Comparison of ENCODE assay signal across 20 cellular contexts in genomic region chr11:35248558-35249323, GRCh38.
DNase-seq lines count a peak whose midpoint lies in the region; ATAC-seq and TF ChIP-seq lines count a peak whose summit lies in the region.
"Had no signal": no experiment of that assay in that cellular context is flagged by ENCODE, and none has a peak within 500 bp of the region (broad histone marks: within the 10 kb centered on the region; RNA-seq: fewer than 3 reads in every experiment).

No MANE protein-coding gene starts in this region.

- H3K27ac Mint-ChIP-seq in natural killer cell (peak overlapping the region; percentile 81 to 93), immature natural killer cell (peak overlapping the region; percentile 71 to 97 (median 91))
- no peak overlapping the region for H3K27ac Mint-ChIP-seq in natural killer cell treated with Interleukin-12 subunit alpha and Interleukin-12 subunit beta and Interleukin-15 and Interleukin-18, amount 100 ng/mL, for 72 hours

- 41 to 48% methylated on average over 4 of the region's 4 CpGs for WGBS in aorta, 2 donors

- H3K27me3 ChIP-seq in adipocyte (replicated peaks; ENCODE audit: control insufficient read depth, insufficient read depth, low read length) (no peaks in the 10 kb centered on the region), aorta (ENCODE audit: control insufficient read depth in 1 of 2, insufficient read depth in 2 of 2, low read length in 1 of 2) (no peaks in the 10 kb centered on the region)
- H3K27me3 ChIP-seq: BLaER1, MG63 had no signal

- H3K27ac ChIP-seq in aorta (ENCODE audit: low read depth in 1 of 2, low read length in 2 of 2) = no peak overlapping the region
- H3K27ac ChIP-seq: BLaER1 had no signal

- peaks cover 39% of the 10 kb centered on the region for H3K4me1 ChIP-seq in adipocyte (ENCODE audit: control insufficient read depth, insufficient read depth, low read length)
- no peaks in the 10 kb centered on the region for H3K4me1 ChIP-seq in aorta (ENCODE audit: control insufficient read depth in 1 of 2, insufficient read depth in 2 of 2, low read length in 2 of 2)
- H3K4me1 ChIP-seq: BLaER1 had no signal

- H3K36me3 Mint-ChIP-seq in natural killer cell (no peaks in the 10 kb centered on the region), immature natural killer cell (no peaks in the 10 kb centered on the region)
- no peaks in the 10 kb centered on the region for H3K36me3 Mint-ChIP-seq in natural killer cell treated with Interleukin-12 subunit alpha and Interleukin-12 subunit beta and Interleukin-15 and Interleukin-18, amount 100 ng/mL, for 72 hours

- H3K4me1 Mint-ChIP-seq in natural killer cell = peaks cover 24 to 28% of the 10 kb centered on the region in 2 donors
- H3K4me1 Mint-ChIP-seq in natural killer cell treated with Interleukin-12 subunit alpha and Interleukin-12 subunit beta and Interleukin-15 and Interleukin-18, amount 100 ng/mL, for 72 hours (ENCODE audit: low read depth in 2 of 2) = peaks cover 15 to 23% of the 10 kb centered on the region in 2 donors
- H3K4me1 Mint-ChIP-seq in immature natural killer cell = peaks cover 28 to 53% of the 10 kb centered on the region in 2 donors

- ATAC-seq in natural killer cell (no peak), aorta (ENCODE audit: low FRiP score) (no peak)
- ATAC-seq in natural killer cell treated with Interleukin-12 subunit alpha and Interleukin-12 subunit beta and Interleukin-15 and Interleukin-18, amount 100 ng/mL, for 72 hours = no peak

- intact Hi-C loops in natural killer cell (cut with micrococcal nuclease) (loop anchor here (10.0 kb wide), 1 partner anchor 174 kb away; no protein-coding TSS in a partner anchor), aorta (cut with DNase I) (loop anchor here (5.0 kb wide), 3 partner anchors 39 to 139 kb away; no protein-coding TSS in a partner anchor)

- no peaks in the 10 kb centered on the region for H3K9me3 Mint-ChIP-seq in natural killer cell
- H3K9me3 Mint-ChIP-seq in natural killer cell treated with Interleukin-12 subunit alpha and Interleukin-12 subunit beta and Interleukin-15 and Interleukin-18, amount 100 ng/mL, for 72 hours = no peaks in the 10 kb centered on the region
- H3K9me3 Mint-ChIP-seq in immature natural killer cell = peaks cover 0 to 4% (median 0%) of the 10 kb centered on the region in 6 donors

- H3K27me3 Mint-ChIP-seq in natural killer cell (ENCODE audit: low read depth in 2 of 2) (no peaks in the 10 kb centered on the region), immature natural killer cell (ENCODE audit: low read depth in 3 of 3) (peaks cover 7 to 10% (median 9%) of the 10 kb centered on the region in 3 donors)
- no peaks in the 10 kb centered on the region for H3K27me3 Mint-ChIP-seq in natural killer cell treated with Interleukin-12 subunit alpha and Interleukin-12 subunit beta and Interleukin-15 and Interleukin-18, amount 100 ng/mL, for 72 hours

- H3K36me3 ChIP-seq in adipocyte (ENCODE audit: control insufficient read depth, insufficient read depth, low read length, severe bottlenecking) (no peaks in the 10 kb centered on the region), aorta (ENCODE audit: control insufficient read depth in 1 of 2, insufficient read depth in 2 of 2, low read length in 1 of 2) (no peaks in the 10 kb centered on the region)
- H3K36me3 ChIP-seq: BLaER1, MG63 had no signal

- H3K4me3 ChIP-seq in adipocyte (ENCODE audit: low read length) (no peak overlapping the region), aorta (ENCODE audit: low read length in 2 of 2) (no peak overlapping the region)
- H3K4me3 ChIP-seq: BLaER1, coronary artery, lung, MG63 had no signal

- no peak overlapping the region for H3K9ac ChIP-seq in adipocyte (ENCODE audit: low read length)
- H3K9ac ChIP-seq: BLaER1 had no signal

- TF ChIP-seq CTCF in natural killer cell (IDR thresholded peaks at IDR 0.05) = no peak

- DNase-seq in natural killer cell (no peak), adipocyte (ENCODE audit: low read depth) (peak; percentile 21), immature natural killer cell (no peak), NCI-H187 treated with DMSO at 0.1 percent for 48 hours (lab: John Stamatoyannopoulos, UW) (no peak), cortex of kidney (lab: John Stamatoyannopoulos, UW) (no peak), aorta (no peak)
- no peak for DNase-seq in natural killer cell treated with Interleukin-12 subunit alpha and Interleukin-12 subunit beta and Interleukin-15 and Interleukin-18, amount 100 ng/mL, for 72 hours (ENCODE audit: low spot score)
- DNase-seq: activated CD4-positive, CD25-positive, alpha-beta regulatory T cell treated with anti-CD3 and anti-CD28 coated beads, Interleukin-2, amount 50 U/mL, for 72 hours; amniotic stem cell; DMS 273 treated with DMSO at 0.1 percent for 48 hours; kidney glomerular epithelial cell; MG63; NCI-H1436; NCI-H2107; SHP77 treated with DMSO at 0.1 percent for 48 hours; small intestine; stimulated activated CD4-positive, alpha-beta T cell treated with anti-CD3 and anti-CD28 coated beads, Interleukin-1b, Interleukin-23, amount 100 ng/mL, for 48 hours had no signal

- H3K4me3 Mint-ChIP-seq in natural killer cell (no peak overlapping the region), immature natural killer cell (no peak overlapping the region)
- H3K4me3 Mint-ChIP-seq in natural killer cell treated with Interleukin-12 subunit alpha and Interleukin-12 subunit beta and Interleukin-15 and Interleukin-18, amount 100 ng/mL, for 72 hours = no peak overlapping the region

- H3K9me3 ChIP-seq in adipocyte (ENCODE audit: control insufficient read depth, low read length) = no peaks in the 10 kb centered on the region
- H3K9me3 ChIP-seq in aorta (ENCODE audit: control insufficient read depth, low read length) = no peaks in the 10 kb centered on the region

Comparison
In these comparisons a context has a peak if more than half of its experiments do, and no peak if none do; other contexts are left out.
1. H3K27ac Mint-ChIP-seq: peak in natural killer cell (2 of 2) and immature natural killer cell (6 of 6); none in natural killer cell treated with Interleukin-12 subunit alpha and Interleukin-12 subunit beta and Interleukin-15 and Interleukin-18, amount 100 ng/mL, for 72 hours (0 of 2).